Comparison of ENCODE assay signal across 1 cellular context in the genomic region with DNA sequence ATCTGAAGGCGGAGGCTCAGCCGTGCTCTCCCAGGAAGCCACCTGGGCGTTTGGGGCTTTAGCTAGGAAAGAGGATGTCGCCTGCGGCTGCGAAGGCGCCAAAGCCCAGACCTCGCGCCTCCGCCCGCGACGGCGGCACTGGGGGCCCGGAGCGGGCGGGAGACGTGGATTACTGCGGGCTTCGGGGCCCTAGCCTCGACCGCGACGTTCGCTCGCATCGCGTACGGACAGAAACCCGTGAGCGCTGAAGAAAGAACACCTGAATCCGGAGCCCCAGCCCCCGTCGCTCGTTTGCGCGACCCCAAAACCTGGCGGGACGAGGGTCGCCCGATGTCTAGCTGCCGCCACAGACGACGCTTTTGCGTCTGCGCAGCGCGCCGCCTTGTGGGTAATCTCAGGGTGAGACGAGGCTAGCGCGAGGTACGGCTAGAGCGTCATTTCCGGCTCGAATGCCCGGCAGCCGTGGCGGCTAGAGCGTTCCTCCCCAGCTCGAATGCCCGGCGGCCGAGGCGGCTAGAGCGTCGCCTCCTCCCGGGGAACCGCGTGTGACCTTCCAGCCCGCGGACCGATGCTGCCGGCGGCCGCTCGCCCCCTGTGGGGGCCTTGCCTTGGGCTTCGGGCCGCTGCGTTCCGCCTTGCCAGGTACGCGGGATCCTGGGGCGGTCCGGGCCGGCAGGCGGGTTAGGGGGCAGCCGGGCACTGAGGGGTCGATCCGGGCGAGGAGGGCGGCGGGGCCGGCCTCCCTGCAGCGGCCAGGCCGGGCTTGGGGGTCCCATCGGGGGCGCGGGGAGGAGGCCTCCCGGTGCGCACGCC.
TF ChIP-seq lines count a peak whose summit lies in the region.

A gene (plus strand): TSS at position 434 of the 813 bp plus-strand sequence. CDS start 135 bp downstream, at position 569.

TF ChIP-seq in WTC11, 78 proteins besides CTCF, POLR2A, EP300 and RAD21 (continued from another document and continues in another):
- TF ChIP-seq, protein P1, sequence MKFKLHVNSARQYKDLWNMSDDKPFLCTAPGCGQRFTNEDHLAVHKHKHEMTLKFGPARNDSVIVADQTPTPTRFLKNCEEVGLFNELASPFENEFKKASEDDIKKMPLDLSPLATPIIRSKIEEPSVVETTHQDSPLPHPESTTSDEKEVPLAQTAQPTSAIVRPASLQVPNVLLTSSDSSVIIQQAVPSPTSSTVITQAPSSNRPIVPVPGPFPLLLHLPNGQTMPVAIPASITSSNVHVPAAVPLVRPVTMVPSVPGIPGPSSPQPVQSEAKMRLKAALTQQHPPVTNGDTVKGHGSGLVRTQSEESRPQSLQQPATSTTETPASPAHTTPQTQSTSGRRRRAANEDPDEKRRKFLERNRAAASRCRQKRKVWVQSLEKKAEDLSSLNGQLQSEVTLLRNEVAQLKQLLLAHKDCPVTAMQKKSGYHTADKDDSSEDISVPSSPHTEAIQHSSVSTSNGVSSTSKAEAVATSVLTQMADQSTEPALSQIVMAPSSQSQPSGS (CRISPR knock-in tag; IDR thresholded peaks at IDR 0.05; ENCODE audit: borderline replicate concordance, low read depth), result no peak
- TF ChIP-seq TP53 (CRISPR knock-in tag; IDR thresholded peaks at IDR 0.05) (peak; percentile 68; the same call in 1 of the 2 replicates), NR1H2 (CRISPR knock-in tag; IDR thresholded peaks at IDR 0.05) (no peak), TEAD1 (CRISPR knock-in tag; IDR thresholded peaks at IDR 0.05) (peak; percentile 85), CBFB (CRISPR knock-in tag; IDR thresholded peaks at IDR 0.05; ENCODE audit: low read depth) (peak; percentile 84; the same call in 1 of the 2 replicates), SOX15 (CRISPR knock-in tag; IDR thresholded peaks at IDR 0.05) (no peak), SMAD3 (CRISPR knock-in tag; IDR thresholded peaks at IDR 0.05; ENCODE audit: borderline replicate concordance) (no peak), ZNF138 (CRISPR knock-in tag; conservative IDR thresholded peaks at IDR 0.05) (no peak), TCF7 (CRISPR knock-in tag; IDR thresholded peaks at IDR 0.05; ENCODE audit: low read depth) (0 out of 2 replicates have a peak, but pooled peaks have one; percentile 45), NFATC4 (CRISPR knock-in tag; IDR thresholded peaks at IDR 0.05) (no peak), ZNF232 (CRISPR knock-in tag; IDR thresholded peaks at IDR 0.05) (0 out of 2 replicates have a peak, but pooled peaks have one; percentile 41), ZNF317 (CRISPR knock-in tag; IDR thresholded peaks at IDR 0.05; ENCODE audit: borderline replicate concordance, low read depth) (no peak), RELA (CRISPR knock-in tag; IDR thresholded peaks at IDR 0.05; ENCODE audit: borderline replicate concordance) (peak; percentile 14; the same call in 1 of the 2 replicates), EMX1 (CRISPR knock-in tag; IDR thresholded peaks at IDR 0.05) (no peak), FOXJ3 (CRISPR knock-in tag; IDR thresholded peaks at IDR 0.05; ENCODE audit: borderline replicate concordance) (no peak), ZNF416 (CRISPR knock-in tag; IDR thresholded peaks at IDR 0.05) (no peak), ZNF121 (CRISPR knock-in tag; IDR thresholded peaks at IDR 0.05) (no peak), ATF1 (CRISPR knock-in tag; IDR thresholded peaks at IDR 0.05) (0 out of 2 replicates have a peak, but pooled peaks have one; percentile 68), JAZF1 (CRISPR knock-in tag; IDR thresholded peaks at IDR 0.05) (no peak), CREM (CRISPR knock-in tag; IDR thresholded peaks at IDR 0.05) (peak; percentile 94), JUN (CRISPR knock-in tag; IDR thresholded peaks at IDR 0.05) (no peak), ZNF263 (CRISPR knock-in tag; IDR thresholded peaks at IDR 0.05; ENCODE audit: low read depth) (no peak), ESRRA (CRISPR knock-in tag; IDR thresholded peaks at IDR 0.05; ENCODE audit: borderline replicate concordance) (peak; percentile 82; the same call in 1 of the 2 replicates), GRHL2 (CRISPR knock-in tag; IDR thresholded peaks at IDR 0.05; ENCODE audit: insufficient replicate concordance, severe bottlenecking) (no peak)
- TF ChIP-seq, protein P2, sequence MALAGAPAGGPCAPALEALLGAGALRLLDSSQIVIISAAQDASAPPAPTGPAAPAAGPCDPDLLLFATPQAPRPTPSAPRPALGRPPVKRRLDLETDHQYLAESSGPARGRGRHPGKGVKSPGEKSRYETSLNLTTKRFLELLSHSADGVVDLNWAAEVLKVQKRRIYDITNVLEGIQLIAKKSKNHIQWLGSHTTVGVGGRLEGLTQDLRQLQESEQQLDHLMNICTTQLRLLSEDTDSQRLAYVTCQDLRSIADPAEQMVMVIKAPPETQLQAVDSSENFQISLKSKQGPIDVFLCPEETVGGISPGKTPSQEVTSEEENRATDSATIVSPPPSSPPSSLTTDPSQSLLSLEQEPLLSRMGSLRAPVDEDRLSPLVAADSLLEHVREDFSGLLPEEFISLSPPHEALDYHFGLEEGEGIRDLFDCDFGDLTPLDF (CRISPR knock-in tag; IDR thresholded peaks at IDR 0.05), result no peak
- TF ChIP-seq, protein P3, sequence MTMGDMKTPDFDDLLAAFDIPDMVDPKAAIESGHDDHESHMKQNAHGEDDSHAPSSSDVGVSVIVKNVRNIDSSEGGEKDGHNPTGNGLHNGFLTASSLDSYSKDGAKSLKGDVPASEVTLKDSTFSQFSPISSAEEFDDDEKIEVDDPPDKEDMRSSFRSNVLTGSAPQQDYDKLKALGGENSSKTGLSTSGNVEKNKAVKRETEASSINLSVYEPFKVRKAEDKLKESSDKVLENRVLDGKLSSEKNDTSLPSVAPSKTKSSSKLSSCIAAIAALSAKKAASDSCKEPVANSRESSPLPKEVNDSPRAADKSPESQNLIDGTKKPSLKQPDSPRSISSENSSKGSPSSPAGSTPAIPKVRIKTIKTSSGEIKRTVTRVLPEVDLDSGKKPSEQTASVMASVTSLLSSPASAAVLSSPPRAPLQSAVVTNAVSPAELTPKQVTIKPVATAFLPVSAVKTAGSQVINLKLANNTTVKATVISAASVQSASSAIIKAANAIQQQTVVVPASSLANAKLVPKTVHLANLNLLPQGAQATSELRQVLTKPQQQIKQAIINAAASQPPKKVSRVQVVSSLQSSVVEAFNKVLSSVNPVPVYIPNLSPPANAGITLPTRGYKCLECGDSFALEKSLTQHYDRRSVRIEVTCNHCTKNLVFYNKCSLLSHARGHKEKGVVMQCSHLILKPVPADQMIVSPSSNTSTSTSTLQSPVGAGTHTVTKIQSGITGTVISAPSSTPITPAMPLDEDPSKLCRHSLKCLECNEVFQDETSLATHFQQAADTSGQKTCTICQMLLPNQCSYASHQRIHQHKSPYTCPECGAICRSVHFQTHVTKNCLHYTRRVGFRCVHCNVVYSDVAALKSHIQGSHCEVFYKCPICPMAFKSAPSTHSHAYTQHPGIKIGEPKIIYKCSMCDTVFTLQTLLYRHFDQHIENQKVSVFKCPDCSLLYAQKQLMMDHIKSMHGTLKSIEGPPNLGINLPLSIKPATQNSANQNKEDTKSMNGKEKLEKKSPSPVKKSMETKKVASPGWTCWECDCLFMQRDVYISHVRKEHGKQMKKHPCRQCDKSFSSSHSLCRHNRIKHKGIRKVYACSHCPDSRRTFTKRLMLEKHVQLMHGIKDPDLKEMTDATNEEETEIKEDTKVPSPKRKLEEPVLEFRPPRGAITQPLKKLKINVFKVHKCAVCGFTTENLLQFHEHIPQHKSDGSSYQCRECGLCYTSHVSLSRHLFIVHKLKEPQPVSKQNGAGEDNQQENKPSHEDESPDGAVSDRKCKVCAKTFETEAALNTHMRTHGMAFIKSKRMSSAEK (CRISPR knock-in tag; IDR thresholded peaks at IDR 0.05; ENCODE audit: borderline replicate concordance), result no peak
- TF ChIP-seq, protein P4, sequence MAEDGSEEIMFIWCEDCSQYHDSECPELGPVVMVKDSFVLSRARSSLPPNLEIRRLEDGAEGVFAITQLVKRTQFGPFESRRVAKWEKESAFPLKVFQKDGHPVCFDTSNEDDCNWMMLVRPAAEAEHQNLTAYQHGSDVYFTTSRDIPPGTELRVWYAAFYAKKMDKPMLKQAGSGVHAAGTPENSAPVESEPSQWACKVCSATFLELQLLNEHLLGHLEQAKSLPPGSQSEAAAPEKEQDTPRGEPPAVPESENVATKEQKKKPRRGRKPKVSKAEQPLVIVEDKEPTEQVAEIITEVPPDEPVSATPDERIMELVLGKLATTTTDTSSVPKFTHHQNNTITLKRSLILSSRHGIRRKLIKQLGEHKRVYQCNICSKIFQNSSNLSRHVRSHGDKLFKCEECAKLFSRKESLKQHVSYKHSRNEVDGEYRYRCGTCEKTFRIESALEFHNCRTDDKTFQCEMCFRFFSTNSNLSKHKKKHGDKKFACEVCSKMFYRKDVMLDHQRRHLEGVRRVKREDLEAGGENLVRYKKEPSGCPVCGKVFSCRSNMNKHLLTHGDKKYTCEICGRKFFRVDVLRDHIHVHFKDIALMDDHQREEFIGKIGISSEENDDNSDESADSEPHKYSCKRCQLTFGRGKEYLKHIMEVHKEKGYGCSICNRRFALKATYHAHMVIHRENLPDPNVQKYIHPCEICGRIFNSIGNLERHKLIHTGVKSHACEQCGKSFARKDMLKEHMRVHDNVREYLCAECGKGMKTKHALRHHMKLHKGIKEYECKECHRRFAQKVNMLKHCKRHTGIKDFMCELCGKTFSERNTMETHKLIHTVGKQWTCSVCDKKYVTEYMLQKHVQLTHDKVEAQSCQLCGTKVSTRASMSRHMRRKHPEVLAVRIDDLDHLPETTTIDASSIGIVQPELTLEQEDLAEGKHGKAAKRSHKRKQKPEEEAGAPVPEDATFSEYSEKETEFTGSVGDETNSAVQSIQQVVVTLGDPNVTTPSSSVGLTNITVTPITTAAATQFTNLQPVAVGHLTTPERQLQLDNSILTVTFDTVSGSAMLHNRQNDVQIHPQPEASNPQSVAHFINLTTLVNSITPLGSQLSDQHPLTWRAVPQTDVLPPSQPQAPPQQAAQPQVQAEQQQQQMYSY (CRISPR knock-in tag; IDR thresholded peaks at IDR 0.05), result no peak
- TF ChIP-seq, protein P5, sequence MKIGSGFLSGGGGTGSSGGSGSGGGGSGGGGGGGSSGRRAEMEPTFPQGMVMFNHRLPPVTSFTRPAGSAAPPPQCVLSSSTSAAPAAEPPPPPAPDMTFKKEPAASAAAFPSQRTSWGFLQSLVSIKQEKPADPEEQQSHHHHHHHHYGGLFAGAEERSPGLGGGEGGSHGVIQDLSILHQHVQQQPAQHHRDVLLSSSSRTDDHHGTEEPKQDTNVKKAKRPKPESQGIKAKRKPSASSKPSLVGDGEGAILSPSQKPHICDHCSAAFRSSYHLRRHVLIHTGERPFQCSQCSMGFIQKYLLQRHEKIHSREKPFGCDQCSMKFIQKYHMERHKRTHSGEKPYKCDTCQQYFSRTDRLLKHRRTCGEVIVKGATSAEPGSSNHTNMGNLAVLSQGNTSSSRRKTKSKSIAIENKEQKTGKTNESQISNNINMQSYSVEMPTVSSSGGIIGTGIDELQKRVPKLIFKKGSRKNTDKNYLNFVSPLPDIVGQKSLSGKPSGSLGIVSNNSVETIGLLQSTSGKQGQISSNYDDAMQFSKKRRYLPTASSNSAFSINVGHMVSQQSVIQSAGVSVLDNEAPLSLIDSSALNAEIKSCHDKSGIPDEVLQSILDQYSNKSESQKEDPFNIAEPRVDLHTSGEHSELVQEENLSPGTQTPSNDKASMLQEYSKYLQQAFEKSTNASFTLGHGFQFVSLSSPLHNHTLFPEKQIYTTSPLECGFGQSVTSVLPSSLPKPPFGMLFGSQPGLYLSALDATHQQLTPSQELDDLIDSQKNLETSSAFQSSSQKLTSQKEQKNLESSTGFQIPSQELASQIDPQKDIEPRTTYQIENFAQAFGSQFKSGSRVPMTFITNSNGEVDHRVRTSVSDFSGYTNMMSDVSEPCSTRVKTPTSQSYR (CRISPR knock-in tag; IDR thresholded peaks at IDR 0.05), result no peak
- TF ChIP-seq, protein P6, sequence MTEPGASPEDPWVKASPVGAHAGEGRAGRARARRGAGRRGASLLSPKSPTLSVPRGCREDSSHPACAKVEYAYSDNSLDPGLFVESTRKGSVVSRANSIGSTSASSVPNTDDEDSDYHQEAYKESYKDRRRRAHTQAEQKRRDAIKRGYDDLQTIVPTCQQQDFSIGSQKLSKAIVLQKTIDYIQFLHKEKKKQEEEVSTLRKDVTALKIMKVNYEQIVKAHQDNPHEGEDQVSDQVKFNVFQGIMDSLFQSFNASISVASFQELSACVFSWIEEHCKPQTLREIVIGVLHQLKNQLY (CRISPR knock-in tag; IDR thresholded peaks at IDR 0.05), result no peak
- TF ChIP-seq, protein P7, sequence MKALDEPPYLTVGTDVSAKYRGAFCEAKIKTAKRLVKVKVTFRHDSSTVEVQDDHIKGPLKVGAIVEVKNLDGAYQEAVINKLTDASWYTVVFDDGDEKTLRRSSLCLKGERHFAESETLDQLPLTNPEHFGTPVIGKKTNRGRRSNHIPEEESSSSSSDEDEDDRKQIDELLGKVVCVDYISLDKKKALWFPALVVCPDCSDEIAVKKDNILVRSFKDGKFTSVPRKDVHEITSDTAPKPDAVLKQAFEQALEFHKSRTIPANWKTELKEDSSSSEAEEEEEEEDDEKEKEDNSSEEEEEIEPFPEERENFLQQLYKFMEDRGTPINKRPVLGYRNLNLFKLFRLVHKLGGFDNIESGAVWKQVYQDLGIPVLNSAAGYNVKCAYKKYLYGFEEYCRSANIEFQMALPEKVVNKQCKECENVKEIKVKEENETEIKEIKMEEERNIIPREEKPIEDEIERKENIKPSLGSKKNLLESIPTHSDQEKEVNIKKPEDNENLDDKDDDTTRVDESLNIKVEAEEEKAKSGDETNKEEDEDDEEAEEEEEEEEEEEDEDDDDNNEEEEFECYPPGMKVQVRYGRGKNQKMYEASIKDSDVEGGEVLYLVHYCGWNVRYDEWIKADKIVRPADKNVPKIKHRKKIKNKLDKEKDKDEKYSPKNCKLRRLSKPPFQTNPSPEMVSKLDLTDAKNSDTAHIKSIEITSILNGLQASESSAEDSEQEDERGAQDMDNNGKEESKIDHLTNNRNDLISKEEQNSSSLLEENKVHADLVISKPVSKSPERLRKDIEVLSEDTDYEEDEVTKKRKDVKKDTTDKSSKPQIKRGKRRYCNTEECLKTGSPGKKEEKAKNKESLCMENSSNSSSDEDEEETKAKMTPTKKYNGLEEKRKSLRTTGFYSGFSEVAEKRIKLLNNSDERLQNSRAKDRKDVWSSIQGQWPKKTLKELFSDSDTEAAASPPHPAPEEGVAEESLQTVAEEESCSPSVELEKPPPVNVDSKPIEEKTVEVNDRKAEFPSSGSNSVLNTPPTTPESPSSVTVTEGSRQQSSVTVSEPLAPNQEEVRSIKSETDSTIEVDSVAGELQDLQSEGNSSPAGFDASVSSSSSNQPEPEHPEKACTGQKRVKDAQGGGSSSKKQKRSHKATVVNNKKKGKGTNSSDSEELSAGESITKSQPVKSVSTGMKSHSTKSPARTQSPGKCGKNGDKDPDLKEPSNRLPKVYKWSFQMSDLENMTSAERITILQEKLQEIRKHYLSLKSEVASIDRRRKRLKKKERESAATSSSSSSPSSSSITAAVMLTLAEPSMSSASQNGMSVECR (CRISPR knock-in tag; IDR thresholded peaks at IDR 0.05; ENCODE audit: borderline replicate concordance), result peak; percentile 63; the same call in 1 of the 2 replicates
- TF ChIP-seq, protein P8, sequence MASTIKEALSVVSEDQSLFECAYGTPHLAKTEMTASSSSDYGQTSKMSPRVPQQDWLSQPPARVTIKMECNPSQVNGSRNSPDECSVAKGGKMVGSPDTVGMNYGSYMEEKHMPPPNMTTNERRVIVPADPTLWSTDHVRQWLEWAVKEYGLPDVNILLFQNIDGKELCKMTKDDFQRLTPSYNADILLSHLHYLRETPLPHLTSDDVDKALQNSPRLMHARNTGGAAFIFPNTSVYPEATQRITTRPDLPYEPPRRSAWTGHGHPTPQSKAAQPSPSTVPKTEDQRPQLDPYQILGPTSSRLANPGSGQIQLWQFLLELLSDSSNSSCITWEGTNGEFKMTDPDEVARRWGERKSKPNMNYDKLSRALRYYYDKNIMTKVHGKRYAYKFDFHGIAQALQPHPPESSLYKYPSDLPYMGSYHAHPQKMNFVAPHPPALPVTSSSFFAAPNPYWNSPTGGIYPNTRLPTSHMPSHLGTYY (CRISPR knock-in tag; IDR thresholded peaks at IDR 0.05), result no peak
